Comparison of ENCODE assay signal across 39 cellular contexts in genomic region chr2:29235411-29235810, GRCh38.
"Had no signal": no experiment of that assay in that cellular context is flagged by ENCODE, and none has a peak within 500 bp of the region (broad histone marks: within the 10 kb centered on the region; RNA-seq: fewer than 3 reads in every experiment).

No MANE protein-coding gene starts in this region.

- H3K4me3 Mint-ChIP-seq: activated B cell treated with CpG ODN at 0.5 μM for 24 hours; activated CD4-positive, alpha-beta memory T cell treated with anti-CD3 and anti-CD28 coated beads for 36 hours; activated naive CD8-positive, alpha-beta T cell; activated naive CD8-positive, alpha-beta T cell treated with anti-CD3 and anti-CD28 coated beads, Interleukin-2, amount 50 U/mL, for 24 hours had no signal

- H3K9me3 Mint-ChIP-seq: activated B cell treated with CpG ODN at 0.5 μM for 24 hours; activated CD4-positive, alpha-beta memory T cell treated with anti-CD3 and anti-CD28 coated beads for 36 hours; activated naive CD8-positive, alpha-beta T cell treated with anti-CD3 and anti-CD28 coated beads, Interleukin-2, amount 50 U/mL, for 24 hours had no signal

- H3K9me3 ChIP-seq: MG63 had no signal

- H3K4me3 ChIP-seq: MG63 had no signal

- FAIRE-seq: RCC 7860 had no signal

- DNase-seq: activated B cell treated with CpG ODN at 0.5 μM for 24 hours; activated CD4-positive, alpha-beta memory T cell treated with anti-CD3 and anti-CD28 coated beads for 36 hours; activated CD4-positive, alpha-beta T cell treated with anti-CD3 and anti-CD28 coated beads for 4 hours; activated CD4-positive, alpha-beta T cell treated with anti-CD3 and anti-CD28 coated beads, Interleukin-2, amount 50 U/mL, for 1 hour; activated CD4-positive, CD25-positive, alpha-beta regulatory T cell treated with anti-CD3 and anti-CD28 coated beads, Interleukin-2, amount 50 U/mL, for 72 hours; activated CD8-positive, alpha-beta memory T cell treated with anti-CD3 and anti-CD28 coated beads, Interleukin-2, amount 50 U/mL, for 4 hours; activated gamma-delta T cell; activated naive CD4-positive, alpha-beta T cell treated with Interleukin-2 at 50 U/mL for 16 hours; activated naive CD8-positive, alpha-beta T cell treated with anti-CD3 and anti-CD28 coated beads, Interleukin-2, amount 50 U/mL, for 24 hours; activated T-cell treated with anti-CD3 and anti-CD28 coated beads for 4 hours; activated T-cell treated with anti-CD3 and anti-CD28 coated beads, Interleukin-2, amount 50 U/mL, for 48 hours; aorta; brain microvascular endothelial cell; central memory CD4-positive, alpha-beta T cell; Kasumi-1; KG1; MG63; NCI-H1048; NCI-H1105 treated with DMSO at 0.1 percent for 48 hours; NCI-H1436; NCI-H1694 treated with DMSO at 0.1 percent for 48 hours; NCI-H2029; NCI-H345; NCI-H510A; NCI-H526; NCI-H748 treated with DMSO at 0.1 percent for 48 hours; NK-92 treated with Interleukin-12 subunit alpha and Interleukin-12 subunit beta, amount 100 ng/mL, for 24 hours; PC-3; SIG-M5; SW 1271; T-helper 1 cell; T-helper 2 cell; T-helper 9 cell had no signal

- ATAC-seq: activated naive CD8-positive, alpha-beta T cell treated with anti-CD3 and anti-CD28 coated beads, Interleukin-2, amount 50 U/mL, for 24 hours; PC-3; Right ventricle myocardium inferior; SK-N-SH treated with all-trans-retinoic acid at 6 μM for 48 hours had no signal

- H3K36me3 ChIP-seq: brain microvascular endothelial cell, MG63 had no signal

- H3K27ac ChIP-seq: brain microvascular endothelial cell, RWPE1, VCaP had no signal

- H3K27me3 ChIP-seq: MG63 had no signal

- H3K27ac Mint-ChIP-seq: activated B cell treated with CpG ODN at 0.5 μM for 24 hours; activated CD4-positive, alpha-beta memory T cell treated with anti-CD3 and anti-CD28 coated beads for 36 hours; activated naive CD8-positive, alpha-beta T cell; activated naive CD8-positive, alpha-beta T cell treated with anti-CD3 and anti-CD28 coated beads, Interleukin-2, amount 50 U/mL, for 24 hours had no signal

- H3K4me1 Mint-ChIP-seq: activated B cell treated with CpG ODN at 0.5 μM for 24 hours; activated naive CD8-positive, alpha-beta T cell treated with anti-CD3 and anti-CD28 coated beads, Interleukin-2, amount 50 U/mL, for 24 hours had no signal

- H3K36me3 Mint-ChIP-seq: activated CD4-positive, alpha-beta memory T cell treated with anti-CD3 and anti-CD28 coated beads for 36 hours; activated naive CD8-positive, alpha-beta T cell had no signal
